8 cellular contexts compared by ENCODE assay signal in the genomic region with DNA sequence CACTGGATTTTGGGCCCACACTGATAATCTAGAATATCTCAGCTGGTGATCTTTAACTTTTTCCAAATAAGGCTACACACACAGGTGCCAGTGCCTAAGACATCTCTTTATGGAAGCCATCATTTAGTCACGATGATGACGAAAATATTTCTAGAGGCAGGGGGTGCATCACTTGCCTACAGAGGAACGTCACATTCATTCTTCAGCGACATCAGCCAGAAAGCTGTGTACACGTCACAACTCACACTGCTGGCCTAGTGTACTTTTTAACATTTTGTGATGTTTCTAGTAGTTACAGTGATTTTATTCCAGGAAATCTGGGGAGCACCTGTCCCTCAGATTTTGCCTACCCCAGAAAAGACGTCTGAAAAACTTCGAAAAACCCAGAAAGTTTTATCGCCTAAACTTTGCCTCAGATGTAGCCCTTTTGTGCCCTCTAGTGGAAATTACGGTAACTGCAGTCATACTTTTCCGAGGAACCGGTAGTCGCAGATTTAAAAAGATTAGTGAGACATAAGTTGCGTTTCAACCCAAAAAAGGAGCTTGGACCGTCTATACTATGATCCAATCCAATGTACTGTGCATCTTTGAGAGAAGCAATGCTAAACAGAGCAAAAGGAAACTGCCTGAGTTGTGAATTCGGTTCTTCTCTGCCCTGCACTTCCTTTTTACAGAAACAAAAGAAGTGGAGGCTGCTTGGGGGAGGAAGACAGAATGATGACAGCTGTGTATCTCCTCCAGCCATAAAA.
DNase-seq lines count a peak whose midpoint lies in the region; TF ChIP-seq lines count a peak whose summit lies in the region.

No MANE protein-coding gene starts in this region.

- TF ChIP-seq CTCF in HFF-Myc (IDR thresholded peaks at IDR 0.05; ENCODE audit: low read depth, low read length, missing control alignments) (peak; percentile 81), kidney epithelial cell (IDR thresholded peaks at IDR 0.05; ENCODE audit: insufficient read depth, low read length, poor library complexity, severe bottlenecking) (peak; percentile 72)

- peak overlapping the region; percentile 12; the same call in 1 of the 2 replicates for H3K4me3 ChIP-seq in HFF-Myc (replicated peaks; ENCODE audit: low read depth, low read length)
- H3K4me3 ChIP-seq in kidney epithelial cell (ENCODE audit: low read depth, low read length): peak overlapping the region; percentile 38

- H3K36me3 ChIP-seq in kidney epithelial cell (ENCODE audit: control insufficient read depth, insufficient read depth, low read length): no peaks in the 10 kb centered on the region

- DNase-seq in activated CD4-positive, CD25-positive, alpha-beta regulatory T cell (lab: John Stamatoyannopoulos, UW): peak; percentile 8 to 12 (median 8)
- DNase-seq in activated CD4-positive, CD25-positive, alpha-beta regulatory T cell treated with anti-CD3 and anti-CD28 coated beads, Interleukin-2, amount 50 U/mL, for 72 hours: no peak
- DNase-seq in HFF-Myc (ENCODE audit: extremely low read depth, low read depth) (peak; percentile 43), MV-4-11 (lab: John Stamatoyannopoulos, UW) (peak; percentile 82), T-helper 2 cell (peak in 4 of 5 experiments; percentile 17 to 76 (median 37)), kidney epithelial cell (ENCODE audit: low read depth) (no peak)
- DNase-seq in central memory CD4-positive, alpha-beta T cell: peak; percentile 64
- DNase-seq in stimulated activated CD4-positive, alpha-beta T cell treated with anti-CD3 and anti-CD28 coated beads, Interleukin-1b, Interleukin-23, amount 100 ng/mL, for 24 hours (ENCODE audit: low read depth in 4 of 4, low spot score in 1 of 4): peak; percentile 14 to 45 (median 36)

- H3K27me3 ChIP-seq in kidney epithelial cell (ENCODE audit: control insufficient read depth, insufficient read depth, low read length): no peaks in the 10 kb centered on the region

Comparison
In these comparisons a context has a peak if more than half of its experiments do, and no peak if none do; other contexts are left out.
1. DNase-seq: peak in activated CD4-positive, CD25-positive, alpha-beta regulatory T cell (4 of 4), HFF-Myc (single experiment), MV-4-11 (single experiment), T-helper 2 cell (4 of 5), central memory CD4-positive, alpha-beta T cell (single experiment) and stimulated activated CD4-positive, alpha-beta T cell treated with anti-CD3 and anti-CD28 coated beads, Interleukin-1b, Interleukin-23, amount 100 ng/mL, for 24 hours (4 of 4); none in activated CD4-positive, CD25-positive, alpha-beta regulatory T cell treated with anti-CD3 and anti-CD28 coated beads, Interleukin-2, amount 50 U/mL, for 72 hours (single experiment) and kidney epithelial cell (single experiment).